Comparison of ENCODE assay signal across 9 cellular contexts in genomic region chr1:201493026-201493656, GRCh38. TPM values are rescaled to one million over a fixed set of nuclear protein-coding genes. Genes with fewer than 3 reads are reported as not detected.
A peak's percentile ranks its signal among the peaks of the same experiment; 100 is the strongest.
DNase-seq lines count a peak whose midpoint lies in the region; ATAC-seq, FAIRE-seq and TF ChIP-seq lines count a peak whose summit lies in the region.
"Not testable (repeated sequence)": the region's sequence is repeated elsewhere in the genome, so short reads cannot be mapped to it uniquely, and the experiment has no call there.
"Had no signal": no experiment of that assay in that cellular context is flagged by ENCODE, and none has a peak within 500 bp of the region (broad histone marks: within the 10 kb centered on the region; RNA-seq: fewer than 3 reads in every experiment).

No MANE protein-coding gene starts in this region.

- H3K27ac ChIP-seq in A549 (peak overlapping the region in 1 of 2 experiments; percentile 90; a peak in 3 of 6 replicates), heart right ventricle (peak overlapping the region in 6 of 10 donors; percentile 8 to 82 (median 44)), ovary (peak overlapping the region; percentile 13 to 82), transverse colon (peak overlapping the region; percentile 93 to 97 (median 96))

- not testable (repeated sequence) for TF ChIP-seq EP300 in A549 (IDR thresholded peaks at IDR 0.05); ovary (IDR thresholded peaks at IDR 0.05); transverse colon (IDR thresholded peaks at IDR 0.05; ENCODE audit: low read depth)

- POLR2A ChIA-PET in A549 (lab: Yijun Ruan, JAX) = not testable (repeated sequence)

- H3K27ac Mint-ChIP-seq in T-helper 2 cell treated with Interferon-gamma antibody and Interleukin-4, amounts not matched to agents 5 μg/mL and 100 μg/mL, for 36 hours = peak overlapping the region; percentile 17
- H3K27ac Mint-ChIP-seq in stimulated activated effector memory CD8-positive, alpha-beta T cell treated with anti-CD3 and anti-CD28 coated beads, Interleukin-12 subunit alpha, Interleukin-12 subunit beta, amount 100 ng/mL, for 72 hours = peak overlapping the region; percentile 50

- DNase-seq in A549 (ENCODE audit: low read depth in 1 of 2, low spot score in 1 of 2); T-helper 2 cell treated with Interferon-gamma antibody and Interleukin-4, amounts not matched to agents 5 μg/mL and 100 μg/mL, for 36 hours (ENCODE audit: low spot score); stimulated activated effector memory CD8-positive, alpha-beta T cell treated with anti-CD3 and anti-CD28 coated beads, Interleukin-12 subunit alpha, Interleukin-12 subunit beta, amount 100 ng/mL, for 72 hours (ENCODE audit: low spot score in 2 of 2); transverse colon: not testable (repeated sequence)
- DNase-seq in dermis blood vessel endothelial cell (peak; percentile 56), heart right ventricle (peak in 1 of 2 donors; percentile 5), medulla oblongata (ENCODE audit: extremely low spot score) (peak; percentile 15), ovary (peak in 2 of 5 donors; percentile 50 to 61)

- FAIRE-seq in A549 (lab: Jason Lieb, UNC) = not testable (repeated sequence)

- H3K4me3 ChIP-seq in A549, heart right ventricle, ovary, transverse colon: not testable (repeated sequence)

- H3K9me3 ChIP-seq in A549, heart right ventricle, ovary, transverse colon: not testable (repeated sequence)

- TF ChIP-seq RAD21 in A549 (conservative IDR thresholded peaks at IDR 0.05 in 1 of 2, IDR thresholded peaks at IDR 0.05 in 1 of 2) = not testable (repeated sequence)

- H3K27me3 Mint-ChIP-seq in T-helper 2 cell treated with Interferon-gamma antibody and Interleukin-4, amounts not matched to agents 5 μg/mL and 100 μg/mL, for 36 hours (ENCODE audit: low read depth) = not testable (repeated sequence)

- 94% methylated on average over 3 of the region's 3 CpGs for WGBS in A549 (ENCODE audit: missing lambda C conversion rate)
- 86 to 93% methylated on average over 3 of the region's 3 CpGs for WGBS in heart right ventricle, 2 donors
- WGBS in ovary, 3 donors = 76 to 92% (median 77%) methylated on average over 3 of the region's 3 CpGs
- WGBS in transverse colon (ENCODE audit: low coverage in 1 of 2), 2 donors = 90 to 100% methylated on average over 2 to 3 of the region's 3 CpGs

- H3K4me1 Mint-ChIP-seq in T-helper 2 cell treated with Interferon-gamma antibody and Interleukin-4, amounts not matched to agents 5 μg/mL and 100 μg/mL, for 36 hours (ENCODE audit: low read depth) = not testable (repeated sequence)
- H3K4me1 Mint-ChIP-seq in stimulated activated effector memory CD8-positive, alpha-beta T cell treated with anti-CD3 and anti-CD28 coated beads, Interleukin-12 subunit alpha, Interleukin-12 subunit beta, amount 100 ng/mL, for 72 hours = peaks cover 18% of the 10 kb centered on the region

- not testable (repeated sequence) for H3K4me3 Mint-ChIP-seq in T-helper 2 cell treated with Interferon-gamma antibody and Interleukin-4, amounts not matched to agents 5 μg/mL and 100 μg/mL, for 36 hours; stimulated activated effector memory CD8-positive, alpha-beta T cell treated with anti-CD3 and anti-CD28 coated beads, Interleukin-12 subunit alpha, Interleukin-12 subunit beta, amount 100 ng/mL, for 72 hours

- H3K9me3 Mint-ChIP-seq in T-helper 2 cell treated with Interferon-gamma antibody and Interleukin-4, amounts not matched to agents 5 μg/mL and 100 μg/mL, for 36 hours; stimulated activated effector memory CD8-positive, alpha-beta T cell treated with anti-CD3 and anti-CD28 coated beads, Interleukin-12 subunit alpha, Interleukin-12 subunit beta, amount 100 ng/mL, for 72 hours: not testable (repeated sequence)

- H3K4me2 ChIP-seq in A549 = not testable (repeated sequence)

- in situ Hi-C loops in transverse colon (cut with MboI; ENCODE audit: low pct_ligation_motif_present in 1 of 4, low pct_unique_long_range_greater_than_20kb in 1 of 4, low sequenced_read_pairs in 3 of 4) = not testable (repeated sequence)

- H3K4me1 ChIP-seq in A549 (peaks cover 60% of the 10 kb centered on the region), heart right ventricle (peaks cover 18 to 99% (median 87%) of the 10 kb centered on the region in 9 donors), ovary (ENCODE audit: insufficient read depth) (peaks cover 37% of the 10 kb centered on the region), transverse colon (peaks cover 52 to 86% (median 71%) of the 10 kb centered on the region in 4 donors)

- not testable (repeated sequence) for ATAC-seq in A549; heart right ventricle; stimulated activated effector memory CD8-positive, alpha-beta T cell treated with anti-CD3 and anti-CD28 coated beads, Interleukin-12 subunit alpha, Interleukin-12 subunit beta, amount 100 ng/mL, for 72 hours

- not testable (repeated sequence) for TF ChIP-seq CTCF in A549 (IDR thresholded peaks at IDR 0.05); heart right ventricle (IDR thresholded peaks at IDR 0.05); ovary (IDR thresholded peaks at IDR 0.05); transverse colon (IDR thresholded peaks at IDR 0.05)

- intact Hi-C loops in heart right ventricle (cut with DNase I); ovary (cut with DNase I); transverse colon (cut with DNase I; ENCODE audit: low total_unique reads): not testable (repeated sequence)

- CTCF ChIA-PET in A549 (lab: Yijun Ruan, JAX) = interaction anchor here (1.6 to 49.4 kb wide), 4 partner anchors 2 to 58 kb away, joined by 5 to 1452 read pairs (median 728); partner anchors contain the start of gene CSRP1

- H3K36me3 ChIP-seq in heart right ventricle (peaks cover 0 to 77% (median 5%) of the 10 kb centered on the region in 9 donors), transverse colon (peaks cover 0 to 31% (median 10%) of the 10 kb centered on the region in 4 donors)
- H3K36me3 ChIP-seq in ovary = not testable (repeated sequence)

- not testable (repeated sequence) for TF ChIP-seq POLR2A in A549 (IDR thresholded peaks at IDR 0.05; ENCODE audit: low read length); ovary (IDR thresholded peaks at IDR 0.05); transverse colon (IDR thresholded peaks at IDR 0.05)

- H3K27me3 ChIP-seq in heart right ventricle, ovary, transverse colon: not testable (repeated sequence)

- peaks cover 43% of the 10 kb centered on the region for H3K36me3 Mint-ChIP-seq in T-helper 2 cell treated with Interferon-gamma antibody and Interleukin-4, amounts not matched to agents 5 μg/mL and 100 μg/mL, for 36 hours (ENCODE audit: low read depth)
- peaks cover 46% of the 10 kb centered on the region for H3K36me3 Mint-ChIP-seq in stimulated activated effector memory CD8-positive, alpha-beta T cell treated with anti-CD3 and anti-CD28 coated beads, Interleukin-12 subunit alpha, Interleukin-12 subunit beta, amount 100 ng/mL, for 72 hours

TF ChIP-seq in A549, 52 proteins besides CTCF, POLR2A, EP300 and RAD21:
- 0 out of 2 replicates have a peak, but pooled peaks have one; percentile 34 for TF ChIP-seq POLR2AphosphoS2 (conservative IDR thresholded peaks at IDR 0.05; ENCODE audit: low read length)
- 0 out of 2 replicates have a peak, but pooled peaks have one; percentile 7 for TF ChIP-seq FOSB (CRISPR knock-in tag; IDR thresholded peaks at IDR 0.05)

RNA-seq across cellular contexts. Expression of gene CSRP1, which starts 13.8 kb away (rescaled TPM):
- polyA plus RNA-seq in A549 (2011; rRNA removed) = 256 and 277 TPM in 2 replicates
- 459 and 499 TPM in 2 replicates for polyA plus RNA-seq in A549 (2012; cell fraction: cytosol; rRNA removed)
- 441 and 486 TPM in 2 replicates for polyA plus RNA-seq in A549 (2012; cell fraction: nucleus; rRNA removed)
- polyA plus RNA-seq in A549 (2017; fragmentation: RNase III; extraction: RNeasy Plus Mini Kit Qiagen cat#74134 plus additional on column Dnase treatment) = 655 to 819 TPM (median 717 TPM) in 3 replicates
- 254 and 273 TPM in 2 replicates for polyA minus RNA-seq in A549 (2011; rRNA and poly(A)+ RNA removed)
- total RNA-seq in dermis blood vessel endothelial cell = 256 and 443 TPM in 2 replicates
- total RNA-seq in heart right ventricle = 100 to 1,000 TPM in 1 of 10 donors, 10 to 100 TPM in 9; 48.1 to 103 (median 58.9) TPM
- polyA plus RNA-seq in heart right ventricle = 100 to 1,000 TPM in 1 of 2 donors, 10 to 100 TPM in 1; 74.5 to 104 TPM
- total RNA-seq in ovary = 100 to 1,000 TPM; 205 to 767 (median 274) TPM
- polyA plus RNA-seq in ovary = 100 to 1,000 TPM; 270 to 783 TPM
- 1,000 to 10,000 TPM in 2 of 4 donors, 100 to 1,000 TPM in 2; 697 to 1,474 (median 915) TPM for total RNA-seq in transverse colon

RNA-seq across cellular contexts. Expression of gene PHLDA3, which starts 24.2 kb away (rescaled TPM):
- 34.3 and 40.5 TPM in 2 replicates for polyA plus RNA-seq in A549 (2011; rRNA removed)
- polyA plus RNA-seq in A549 (2012; cell fraction: cytosol; rRNA removed) = 67.2 and 102 TPM in 2 replicates
- polyA plus RNA-seq in A549 (2012; cell fraction: nucleus; rRNA removed) = 67.2 and 93.4 TPM in 2 replicates
- polyA plus RNA-seq in A549 (2017; fragmentation: RNase III; extraction: RNeasy Plus Mini Kit Qiagen cat#74134 plus additional on column Dnase treatment) = 83.1 to 91.1 TPM (median 83.5 TPM) in 3 replicates
- 16.0 and 28.4 TPM in 2 replicates for polyA minus RNA-seq in A549 (2011; rRNA and poly(A)+ RNA removed)
- 29.4 and 56.3 TPM in 2 replicates for total RNA-seq in dermis blood vessel endothelial cell
- total RNA-seq in heart right ventricle = 10 to 100 TPM; 14.4 to 40.0 (median 23.6) TPM
- polyA plus RNA-seq in heart right ventricle = 10 to 100 TPM; 20.8 to 35.6 TPM
- 10 to 100 TPM; 21.7 to 38.2 (median 29.0) TPM for total RNA-seq in ovary
- polyA plus RNA-seq in ovary = 10 to 100 TPM in 1 of 2 donors, 1 to 10 TPM in 1; 4.7 to 17.5 TPM
- 10 to 100 TPM; 19.4 to 47.6 (median 31.5) TPM for total RNA-seq in transverse colon
- polyA plus RNA-seq: CD14-positive monocyte had no signal

RNA-seq across cellular contexts. Expression of gene NAV1, which starts 45.8 kb away (rescaled TPM):
- 3.7 and 6.4 TPM in 2 replicates for polyA plus RNA-seq in A549 (2011; rRNA removed)
- 2.0 and 3.1 TPM in 2 replicates for polyA plus RNA-seq in A549 (2012; cell fraction: cytosol; rRNA removed)
- 5.0 and 5.5 TPM in 2 replicates for polyA plus RNA-seq in A549 (2012; cell fraction: nucleus; rRNA removed)
- 6.1 to 8.4 TPM (median 6.6 TPM) in 3 replicates for polyA plus RNA-seq in A549 (2017; fragmentation: RNase III; extraction: RNeasy Plus Mini Kit Qiagen cat#74134 plus additional on column Dnase treatment)
- polyA minus RNA-seq in A549 (2011; rRNA and poly(A)+ RNA removed) = 11.7 and 12.6 TPM in 2 replicates
- 16.5 and 27.0 TPM in 2 replicates for total RNA-seq in dermis blood vessel endothelial cell
- total RNA-seq in heart right ventricle = 100 to 1,000 TPM in 3 of 10 donors, 10 to 100 TPM in 7; 29.5 to 111 (median 89.0) TPM
- polyA plus RNA-seq in heart right ventricle = 10 to 100 TPM; 13.7 to 61.5 TPM
- total RNA-seq in ovary = 10 to 100 TPM in 4 of 7 donors, 1 to 10 TPM in 3; 6.2 to 19.6 (median 11.3) TPM
- 10 to 100 TPM in 1 of 2 donors, 1 to 10 TPM in 1; 3.4 to 17.3 TPM for polyA plus RNA-seq in ovary
- 10 to 100 TPM; 13.0 to 40.6 (median 16.9) TPM for total RNA-seq in transverse colon
